Comparison of ENCODE assay signal across 1 cellular context in genomic region chr2:40168032-40168431, GRCh38.
A peak's percentile ranks its signal among the peaks of the same experiment; 100 is the strongest.
TF ChIP-seq lines count a peak whose summit lies in the region.

No MANE protein-coding gene starts in this region.

TF ChIP-seq in HepG2, 621 proteins besides CTCF, POLR2A, EP300 and RAD21 (continued from another document):
- no peak for TF ChIP-seq ZNF510 (CRISPR knock-in tag; IDR thresholded peaks at IDR 0.05; ENCODE audit: low read depth)
- no peak for TF ChIP-seq ZNF274 (CRISPR knock-in tag; IDR thresholded peaks at IDR 0.05)
- TF ChIP-seq RARA (CRISPR knock-in tag; IDR thresholded peaks at IDR 0.05) = peak; percentile 69; the same call in 1 of the 2 replicates
- no peak for TF ChIP-seq ZFP62 (CRISPR knock-in tag; IDR thresholded peaks at IDR 0.05)
- TF ChIP-seq TOPORS (CRISPR knock-in tag; IDR thresholded peaks at IDR 0.05) = no peak
- no peak for TF ChIP-seq HNRNPLL (IDR thresholded peaks at IDR 0.05; ENCODE audit: low read depth, low read length, poor library complexity, severe bottlenecking)
- no peak for TF ChIP-seq ZZZ3 (CRISPR knock-in tag; IDR thresholded peaks at IDR 0.05; ENCODE audit: borderline replicate concordance)
- TF ChIP-seq, protein P1, sequence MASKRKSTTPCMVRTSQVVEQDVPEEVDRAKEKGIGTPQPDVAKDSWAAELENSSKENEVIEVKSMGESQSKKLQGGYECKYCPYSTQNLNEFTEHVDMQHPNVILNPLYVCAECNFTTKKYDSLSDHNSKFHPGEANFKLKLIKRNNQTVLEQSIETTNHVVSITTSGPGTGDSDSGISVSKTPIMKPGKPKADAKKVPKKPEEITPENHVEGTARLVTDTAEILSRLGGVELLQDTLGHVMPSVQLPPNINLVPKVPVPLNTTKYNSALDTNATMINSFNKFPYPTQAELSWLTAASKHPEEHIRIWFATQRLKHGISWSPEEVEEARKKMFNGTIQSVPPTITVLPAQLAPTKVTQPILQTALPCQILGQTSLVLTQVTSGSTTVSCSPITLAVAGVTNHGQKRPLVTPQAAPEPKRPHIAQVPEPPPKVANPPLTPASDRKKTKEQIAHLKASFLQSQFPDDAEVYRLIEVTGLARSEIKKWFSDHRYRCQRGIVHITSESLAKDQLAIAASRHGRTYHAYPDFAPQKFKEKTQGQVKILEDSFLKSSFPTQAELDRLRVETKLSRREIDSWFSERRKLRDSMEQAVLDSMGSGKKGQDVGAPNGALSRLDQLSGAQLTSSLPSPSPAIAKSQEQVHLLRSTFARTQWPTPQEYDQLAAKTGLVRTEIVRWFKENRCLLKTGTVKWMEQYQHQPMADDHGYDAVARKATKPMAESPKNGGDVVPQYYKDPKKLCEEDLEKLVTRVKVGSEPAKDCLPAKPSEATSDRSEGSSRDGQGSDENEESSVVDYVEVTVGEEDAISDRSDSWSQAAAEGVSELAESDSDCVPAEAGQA (IDR thresholded peaks at IDR 0.05; ENCODE audit: low read depth) = no peak
- TF ChIP-seq, protein P1 (CRISPR knock-in tag; IDR thresholded peaks at IDR 0.05; ENCODE audit: borderline replicate concordance) = no peak
- TF ChIP-seq TAF15 (IDR thresholded peaks at IDR 0.05; ENCODE audit: low read depth, low read length, poor library complexity, severe bottlenecking) = no peak
- peak; percentile 77 for TF ChIP-seq BCL6 (CRISPR knock-in tag; IDR thresholded peaks at IDR 0.05)
- TF ChIP-seq ZNF496 (CRISPR knock-in tag; IDR thresholded peaks at IDR 0.05; ENCODE audit: insufficient replicate concordance) = no peak
- TF ChIP-seq MAFK (conservative IDR thresholded peaks at IDR 0.05 in 1 of 2, IDR thresholded peaks at IDR 0.05 in 1 of 2; ENCODE audit: low read length in 2 of 2) = no peak
- no peak for TF ChIP-seq GMEB2 (CRISPR knock-in tag; IDR thresholded peaks at IDR 0.05; ENCODE audit: low read depth)
- TF ChIP-seq, protein P2, sequence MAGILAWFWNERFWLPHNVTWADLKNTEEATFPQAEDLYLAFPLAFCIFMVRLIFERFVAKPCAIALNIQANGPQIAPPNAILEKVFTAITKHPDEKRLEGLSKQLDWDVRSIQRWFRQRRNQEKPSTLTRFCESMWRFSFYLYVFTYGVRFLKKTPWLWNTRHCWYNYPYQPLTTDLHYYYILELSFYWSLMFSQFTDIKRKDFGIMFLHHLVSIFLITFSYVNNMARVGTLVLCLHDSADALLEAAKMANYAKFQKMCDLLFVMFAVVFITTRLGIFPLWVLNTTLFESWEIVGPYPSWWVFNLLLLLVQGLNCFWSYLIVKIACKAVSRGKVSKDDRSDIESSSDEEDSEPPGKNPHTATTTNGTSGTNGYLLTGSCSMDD (CRISPR knock-in tag; IDR thresholded peaks at IDR 0.05) = no peak
- no peak for TF ChIP-seq ZSCAN31 (CRISPR knock-in tag; IDR thresholded peaks at IDR 0.05; ENCODE audit: low read depth)
- TF ChIP-seq ZNF703 (CRISPR knock-in tag; IDR thresholded peaks at IDR 0.05; ENCODE audit: borderline replicate concordance) = no peak
- no peak for TF ChIP-seq TSC22D2 (CRISPR knock-in tag; IDR thresholded peaks at IDR 0.05; ENCODE audit: borderline replicate concordance)
- TF ChIP-seq ZNF124 (CRISPR knock-in tag; IDR thresholded peaks at IDR 0.05) = no peak
- TF ChIP-seq ELF3 (CRISPR knock-in tag; IDR thresholded peaks at IDR 0.05) = peak; percentile 33; the same call in 1 of the 2 replicates
- no peak for TF ChIP-seq E2F2 (CRISPR knock-in tag; IDR thresholded peaks at IDR 0.05; ENCODE audit: borderline replicate concordance)
- no peak for TF ChIP-seq ZNF891 (CRISPR knock-in tag; IDR thresholded peaks at IDR 0.05)
- peak; percentile 76 for TF ChIP-seq TEAD3 (CRISPR knock-in tag; optimal IDR thresholded peaks at IDR 0.05; ENCODE audit: borderline replicate concordance)
- no peak for TF ChIP-seq RELA (CRISPR knock-in tag; IDR thresholded peaks at IDR 0.05)
